26 cellular contexts compared by ENCODE assay signal in the genomic region with DNA sequence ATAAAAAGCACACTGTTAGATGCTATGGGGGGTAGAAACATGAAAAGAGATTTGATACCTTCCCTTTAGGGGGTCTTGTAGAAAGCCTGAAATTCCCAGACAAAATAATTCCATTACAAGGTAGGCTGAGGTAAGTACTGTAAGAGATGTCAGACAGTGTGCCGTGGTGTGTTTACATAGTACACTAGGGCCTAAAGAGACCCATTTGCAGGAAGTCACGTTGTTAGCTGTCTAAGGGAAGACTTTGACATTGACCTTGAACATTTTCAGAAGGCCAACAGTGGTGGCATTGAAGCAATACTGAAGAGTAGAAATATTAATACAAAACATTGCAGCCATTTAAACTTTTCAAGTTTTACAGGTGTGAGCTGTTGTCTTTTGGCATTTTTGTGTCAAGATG.
"Had no signal": no experiment of that assay in that cellular context is flagged by ENCODE, and none has a peak within 500 bp of the region (broad histone marks: within the 10 kb centered on the region; RNA-seq: fewer than 3 reads in every experiment).

No MANE protein-coding gene starts in this region.

- DNase-seq: stimulated activated CD4-positive, alpha-beta T cell treated with anti-CD3 and anti-CD28 coated beads, Interleukin-2, amount 100 ng/mL, for 48 hours; stimulated activated CD4-positive, alpha-beta T cell treated with anti-CD3 and anti-CD28 coated beads, Interleukin-4, amount 100 ng/mL, for 1 hour; stimulated activated CD4-positive, alpha-beta T cell treated with anti-CD3 and anti-CD28 coated beads, Interleukin-4, amount 100 ng/mL, for 24 hours; stimulated activated CD4-positive, alpha-beta T cell treated with anti-CD3 and anti-CD28 coated beads, Interleukin-4, amount 100 ng/mL, for 4 hours; stimulated activated CD8-positive, alpha-beta memory T cell treated with anti-CD3 and anti-CD28 coated beads, Interleukin-4, amount 100 ng/mL, for 48 hours; stimulated activated naive B cell treated with anti-CD40 and anti-IgM and Interleukin-4, amounts not matched to agents 10 μg/mL and 1 μg/mL and 100 μg/mL, for 72 hours; stimulated activated naive CD4-positive, alpha-beta T cell; stimulated activated naive CD4-positive, alpha-beta T cell treated with Interleukin-2 at 50 U/mL for 16 hours; stimulated activated naive CD8-positive, alpha-beta T cell treated with anti-CD3 and anti-CD28 coated beads, Interleukin-15, amount 100 ng/mL, for 72 hours; stimulated activated naive CD8-positive, alpha-beta T cell treated with anti-CD3 and anti-CD28 coated beads, Interleukin-15, Interleukin-2, amounts not matched to agents 100 U/mL and 50 U/mL, for 24 hours; stomach; substantia nigra; testis; thyroid gland; tibial artery; transverse colon; upper lobe of left lung; upper lobe of right lung; uterus had no signal

- H3K36me3 ChIP-seq: uterus had no signal

- H3K4me1 ChIP-seq: stomach, suprapubic skin, testis, thyroid gland, tibial nerve, transverse colon, upper lobe of left lung, upper lobe of right lung, uterus, vagina had no signal

- H3K9me3 ChIP-seq: stomach, suprapubic skin, testis, thoracic aorta, thyroid gland, tibial artery, tibial nerve, transverse colon, upper lobe of left lung, upper lobe of right lung, uterus, vagina had no signal

- FAIRE-seq: urothelium cell line had no signal

- H3K4me3 ChIP-seq: stomach, suprapubic skin, testis, thoracic aorta, thyroid gland, tibial artery, tibial nerve, transverse colon, upper lobe of left lung, upper lobe of right lung, uterus, vagina had no signal

- H3K27ac ChIP-seq: stomach, suprapubic skin, testis, thoracic aorta, thyroid gland, tibial artery, tibial nerve, transverse colon, upper lobe of left lung, upper lobe of right lung, uterus, vagina had no signal

- ATAC-seq: stimulated activated effector memory CD8-positive, alpha-beta T cell treated with anti-CD3 and anti-CD28 coated beads, Interleukin-12 subunit alpha, Interleukin-12 subunit beta, amount 100 ng/mL, for 72 hours; stimulated activated memory B cell treated with anti-CD40 and anti-IgM and Interleukin-4, amounts not matched to agents 10 μg/mL and 1 μg/mL and 100 μg/mL, for 72 hours; stimulated activated naive B cell treated with anti-CD40 and anti-IgM and Interleukin-4, amounts not matched to agents 10 μg/mL and 1 μg/mL and 100 μg/mL, for 72 hours; stimulated activated naive CD8-positive, alpha-beta T cell treated with anti-CD3 and anti-CD28 coated beads, Interleukin-15, amount 100 ng/mL, for 72 hours; stimulated activated naive CD8-positive, alpha-beta T cell treated with anti-CD3 and anti-CD28 coated beads, Interleukin-15, Interleukin-2, amounts not matched to agents 100 U/mL and 50 U/mL, for 24 hours; upper lobe of right lung had no signal

- H3K27me3 ChIP-seq: stomach, suprapubic skin, testis, thyroid gland, tibial artery, tibial nerve, transverse colon, upper lobe of left lung, upper lobe of right lung, uterus, vagina had no signal
